13 cellular contexts compared by ENCODE assay signal in the genomic region with DNA sequence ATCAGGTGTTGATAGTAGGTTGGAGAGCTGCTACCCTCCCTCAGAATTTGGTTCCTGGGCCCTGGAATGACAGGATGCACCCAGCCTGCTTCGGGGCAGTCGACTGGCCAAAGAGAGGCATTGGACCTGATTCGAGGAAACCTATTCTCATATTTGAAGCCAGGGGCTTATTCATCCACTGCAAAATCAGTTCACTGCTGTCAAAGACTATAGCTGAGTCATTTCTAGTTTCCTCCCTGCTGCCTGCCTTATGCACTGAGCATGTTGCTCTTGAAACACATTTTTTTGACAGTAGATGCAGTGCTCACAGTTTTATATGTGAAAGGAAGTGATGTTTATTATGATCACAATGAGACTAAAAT.
DNase-seq lines count a peak whose midpoint lies in the region; ATAC-seq and TF ChIP-seq lines count a peak whose summit lies in the region.
"Had no signal": no experiment of that assay in that cellular context is flagged by ENCODE, and none has a peak within 500 bp of the region (broad histone marks: within the 10 kb centered on the region; RNA-seq: fewer than 3 reads in every experiment).

No MANE protein-coding gene starts in this region.

- in situ Hi-C loops in mammary epithelial cell (cut with MboI; ENCODE audit: low sequenced_read_pairs in 2 of 2), result loop anchor here in 1 of 2 donors (10.0 kb wide), 2 partner anchors 87 to 177 kb away; no protein-coding TSS in a partner anchor

- H3K4me3 ChIP-seq in breast epithelium (no peak overlapping the region), mammary epithelial cell (replicated peaks in 1 of 3; ENCODE audit: insufficient read depth in 1 of 3, low read depth in 2 of 3, low read length in 3 of 3) (no peak overlapping the region), heart right ventricle (no peak overlapping the region)
- H3K4me3 ChIP-seq: spleen had no signal

- H3K4me3 Mint-ChIP-seq in MCF 10A (ENCODE audit: unreplicated experiment), result no peak overlapping the region
- no peak overlapping the region for H3K4me3 Mint-ChIP-seq in stimulated activated naive CD8-positive, alpha-beta T cell treated with anti-CD3 and anti-CD28 coated beads, Interleukin-15, amount 100 ng/mL, for 72 hours
- H3K4me3 Mint-ChIP-seq: B cell; stimulated activated naive CD8-positive, alpha-beta T cell treated with anti-CD3 and anti-CD28 coated beads, Interleukin-15, Interleukin-2, amounts not matched to agents 100 ng/mL and 50 ng/mL, for 24 hours had no signal

- CTCF ChIA-PET in MCF 10A (lab: Yijun Ruan, JAX), result interaction anchor here (0.6 to 2.6 kb wide), 3 partner anchors 12 to 458 kb away, joined by 3 to 18 read pairs (median 5); no protein-coding TSS in a partner anchor
- CTCF ChIA-PET in mammary epithelial cell (lab: Charles Lee; ENCODE audit: low non-redundant PET), result interaction anchor here (0.5 kb wide), 1 partner anchor 684 kb away, joined by 3 read pairs; no protein-coding TSS in a partner anchor

- H3K27me3 Mint-ChIP-seq in MCF 10A (ENCODE audit: insufficient read depth, unreplicated experiment), result no peaks in the 10 kb centered on the region
- H3K27me3 Mint-ChIP-seq in stimulated activated naive CD8-positive, alpha-beta T cell treated with anti-CD3 and anti-CD28 coated beads, Interleukin-15, amount 100 ng/mL, for 72 hours, result no peaks in the 10 kb centered on the region

- intact Hi-C loops in MCF 10A (cut with micrococcal nuclease), result loop anchor here (10.0 kb wide), 3 partner anchors 273 to 503 kb away; no protein-coding TSS in a partner anchor
- intact Hi-C loops in breast epithelium (cut with DNase I; ENCODE audit: low total_unique reads), result no loop called here
- intact Hi-C loops in mammary epithelial cell (cut with micrococcal nuclease), result loop anchor here (5.0 kb wide), 1 partner anchor 1580 kb away; no protein-coding TSS in a partner anchor
- intact Hi-C loops in heart right ventricle (cut with DNase I), result loop anchor here in 4 of 10 donors (5.0 to 10.0 kb wide), 3 partner anchors 177 to 833 kb away; no protein-coding TSS in a partner anchor
- intact Hi-C loops in Right ventricle myocardium superior (cut with DNase I), result no loop called here

- ATAC-seq in HG03432 (IDR thresholded peaks at IDR 0.05; ENCODE audit: unreplicated experiment) (peak; percentile 82), heart right ventricle (no peak), Right ventricle myocardium superior (ENCODE audit: poor library complexity) (no peak)
- peak; percentile 91 for ATAC-seq in stimulated activated naive CD8-positive, alpha-beta T cell treated with anti-CD3 and anti-CD28 coated beads, Interleukin-15, amount 100 ng/mL, for 72 hours

- H3K36me3 ChIP-seq in breast epithelium (no peaks in the 10 kb centered on the region), mammary epithelial cell (ENCODE audit: insufficient read depth, low read length) (no peaks in the 10 kb centered on the region), heart right ventricle (no peaks in the 10 kb centered on the region)
- H3K36me3 ChIP-seq: spleen had no signal

- TF ChIP-seq POLR2A in breast epithelium (IDR thresholded peaks at IDR 0.05), result no peak

- H3K4me1 Mint-ChIP-seq in MCF 10A (ENCODE audit: insufficient read depth, unreplicated experiment), result peaks cover 14% of the 10 kb centered on the region
- H3K4me1 Mint-ChIP-seq in stimulated activated naive CD8-positive, alpha-beta T cell treated with anti-CD3 and anti-CD28 coated beads, Interleukin-15, amount 100 ng/mL, for 72 hours, result no peaks in the 10 kb centered on the region
- H3K4me1 Mint-ChIP-seq: B cell had no signal

- WGBS in mammary epithelial cell (ENCODE audit: low coverage, missing lambda C conversion rate), result 90% methylated on average over 3 of the region's 3 CpGs
- WGBS in heart right ventricle, 2 donors, result 65 to 78% methylated on average over 3 of the region's 3 CpGs

- POLR2A ChIA-PET in MCF 10A (lab: Yijun Ruan, JAX), result interaction anchor here (0.8 kb wide), 1 partner anchor 178 kb away, joined by 3 read pairs; no protein-coding TSS in a partner anchor

- H3K36me3 Mint-ChIP-seq in MCF 10A (ENCODE audit: insufficient read depth, unreplicated experiment), result no peaks in the 10 kb centered on the region

- H3K27ac ChIP-seq in breast epithelium (no peak overlapping the region), mammary epithelial cell (ENCODE audit: insufficient read depth, low read depth, low read length) (no peak overlapping the region), heart right ventricle (no peak overlapping the region)
- H3K27ac ChIP-seq: spleen had no signal

- no peaks in the 10 kb centered on the region for H3K4me1 ChIP-seq in breast epithelium
- H3K4me1 ChIP-seq in mammary epithelial cell (ENCODE audit: insufficient read depth, low read length), result peaks cover 30% of the 10 kb centered on the region
- H3K4me1 ChIP-seq in heart right ventricle, result peaks cover 0 to 7% (median 0%) of the 10 kb centered on the region in 9 donors
- H3K4me1 ChIP-seq: spleen had no signal

- DNase-seq in MCF 10A (ENCODE audit: unreplicated experiment) (peak; percentile 22), breast epithelium (ENCODE audit: low spot score in 2 of 2) (no peak), mammary epithelial cell (peak; percentile 51), heart right ventricle (no peak), Right ventricle myocardium superior (no peak), DMS153 (lab: John Stamatoyannopoulos, UW) (no peak)
- no peak for DNase-seq in stimulated activated naive CD8-positive, alpha-beta T cell treated with anti-CD3 and anti-CD28 coated beads, Interleukin-15, amount 100 ng/mL, for 72 hours
- DNase-seq: foreskin melanocyte, GOT3, spleen had no signal

- no peaks in the 10 kb centered on the region for H3K9me3 Mint-ChIP-seq in MCF 10A (ENCODE audit: unreplicated experiment)
- H3K9me3 Mint-ChIP-seq in stimulated activated naive CD8-positive, alpha-beta T cell treated with anti-CD3 and anti-CD28 coated beads, Interleukin-15, amount 100 ng/mL, for 72 hours, result no peaks in the 10 kb centered on the region
- H3K9me3 Mint-ChIP-seq: stimulated activated naive CD8-positive, alpha-beta T cell treated with anti-CD3 and anti-CD28 coated beads, Interleukin-15, Interleukin-2, amounts not matched to agents 100 ng/mL and 50 ng/mL, for 24 hours had no signal

- dilution Hi-C loops in mammary epithelial cell (cut with HindIII; ENCODE audit: low sequenced_read_pairs), result no loop called here

- peak overlapping the region; percentile 48 for H2AFZ ChIP-seq in mammary epithelial cell (ENCODE audit: low read depth, low read length)

- H3K79me2 ChIP-seq in mammary epithelial cell (ENCODE audit: insufficient read depth, low read length), result no peaks in the 10 kb centered on the region

- H3K4me2 ChIP-seq in mammary epithelial cell (ENCODE audit: insufficient read depth, low read depth, low read length), result no peak overlapping the region

- no TSS peak for BruUV-seq in MCF 10A (replicated peaks; lab: Mats Ljungman, UMichigan)
- BruUV-seq in mammary epithelial cell (replicated peaks; lab: Mats Ljungman, UMichigan), result no TSS peak

- H3K9me3 ChIP-seq in breast epithelium, result no peaks in the 10 kb centered on the region
- no peaks in the 10 kb centered on the region for H3K9me3 ChIP-seq in mammary epithelial cell (replicated peaks; ENCODE audit: insufficient read depth, low read length)
- H3K9me3 ChIP-seq in heart right ventricle, result no peaks in the 10 kb centered on the region
- H3K9me3 ChIP-seq: spleen had no signal

- no peaks in the 10 kb centered on the region for H4K20me1 ChIP-seq in mammary epithelial cell (ENCODE audit: insufficient read depth, low read length)

- no peak overlapping the region for H3K27ac Mint-ChIP-seq in MCF 10A (ENCODE audit: low read depth, unreplicated experiment)
- H3K27ac Mint-ChIP-seq in stimulated activated naive CD8-positive, alpha-beta T cell treated with anti-CD3 and anti-CD28 coated beads, Interleukin-15, amount 100 ng/mL, for 72 hours, result no peak overlapping the region
- H3K27ac Mint-ChIP-seq: B cell; stimulated activated naive CD8-positive, alpha-beta T cell treated with anti-CD3 and anti-CD28 coated beads, Interleukin-15, Interleukin-2, amounts not matched to agents 100 ng/mL and 50 ng/mL, for 24 hours had no signal

- TF ChIP-seq CTCF in MCF 10A (IDR thresholded peaks at IDR 0.05; ENCODE audit: unreplicated experiment), result peak; percentile 4
- no peak for TF ChIP-seq CTCF in breast epithelium (IDR thresholded peaks at IDR 0.05)
- no peak for TF ChIP-seq CTCF in mammary epithelial cell (conservative IDR thresholded peaks at IDR 0.05 in 1 of 2, IDR thresholded peaks at IDR 0.05 in 1 of 2; ENCODE audit: extremely low read depth in 1 of 2, insufficient read depth in 1 of 2, low read depth in 1 of 2, low read length in 2 of 2)
- TF ChIP-seq CTCF in heart right ventricle (IDR thresholded peaks at IDR 0.05), result peak in 1 of 9 donors; percentile 0

- H3K27me3 ChIP-seq in breast epithelium (no peaks in the 10 kb centered on the region), mammary epithelial cell (ENCODE audit: insufficient read depth, low read length) (no peaks in the 10 kb centered on the region), heart right ventricle (peaks cover 0 to 7% (median 0%) of the 10 kb centered on the region in 7 donors)

- H3K9ac ChIP-seq in mammary epithelial cell (ENCODE audit: insufficient read depth, low read length), result no peak overlapping the region

Comparison
In these comparisons a context has a peak if more than half of its experiments do, and no peak if none do; other contexts are left out.
1. DNase-seq: peak in MCF 10A (single experiment) and mammary epithelial cell (single experiment); none in breast epithelium (0 of 2), stimulated activated naive CD8-positive, alpha-beta T cell treated with anti-CD3 and anti-CD28 coated beads, Interleukin-15, amount 100 ng/mL, for 72 hours (0 of 2), heart right ventricle (0 of 2), Right ventricle myocardium superior (single experiment) and DMS153 (single experiment).
2. intact Hi-C loops: an anchor here in MCF 10A (10.0 kb wide) and mammary epithelial cell (5.0 kb wide); none called in breast epithelium and Right ventricle myocardium superior.
3. ATAC-seq: peak in HG03432 (single experiment) and stimulated activated naive CD8-positive, alpha-beta T cell treated with anti-CD3 and anti-CD28 coated beads, Interleukin-15, amount 100 ng/mL, for 72 hours (single experiment); none in heart right ventricle (0 of 8) and Right ventricle myocardium superior (single experiment).